8 cellular contexts compared by ENCODE assay signal in genomic region chr12:25436206-25436912, GRCh38.
DNase-seq lines count a peak whose midpoint lies in the region; ATAC-seq, FAIRE-seq and TF ChIP-seq lines count a peak whose summit lies in the region.

No MANE protein-coding gene starts in this region.

- no peak overlapping the region for H3K27ac ChIP-seq in AG04450 (ENCODE audit: low read depth, low read length)

- CTCF ChIA-PET in AG04450 (lab: Charles Lee) = interaction anchor here (0.6 to 2.7 kb wide), 59 partner anchors 10 to 683 kb away, joined by 3 to 20 read pairs (median 4); no protein-coding TSS in a partner anchor

- H3K27ac Mint-ChIP-seq in activated T-cell treated with anti-CD3 and anti-CD28 coated beads, Interleukin-2, amount 50 U/mL, for 24 hours = no peak overlapping the region
- peak overlapping the region; percentile 9 for H3K27ac Mint-ChIP-seq in osteocyte (ENCODE audit: unreplicated experiment)

- POLR2A ChIA-PET in AG04450 (lab: Yijun Ruan, JAX) = interaction anchor here (1.4 kb wide), 1 partner anchor 522 kb away, joined by 6 read pairs; the partner anchor contains the start of gene RASSF8

- no peaks in the 10 kb centered on the region for H3K27me3 ChIP-seq in AG04450 (ENCODE audit: control insufficient read depth, insufficient read depth, low read length)

- DNase-seq in AG04450 (ENCODE audit: low read depth, low spot score) (peak; percentile 67), NCI-H345 (lab: John Stamatoyannopoulos, UW) (peak; percentile 47), frontal cortex (ENCODE audit: low spot score in 2 of 2) (peak; percentile 17 to 48), osteocyte (ENCODE audit: extremely low spot score, unreplicated experiment) (no peak)
- peak; percentile 37 for DNase-seq in activated T-cell treated with anti-CD3 and anti-CD28 coated beads, Interleukin-2, amount 50 U/mL, for 24 hours

- TF ChIP-seq CTCF in AG04450 (IDR thresholded peaks at IDR 0.05; ENCODE audit: low read depth, low read length) = peak; percentile 88
- TF ChIP-seq CTCF in osteocyte (IDR thresholded peaks at IDR 0.05) = peak; percentile 89

- FAIRE-seq in frontal cortex (lab: Jason Lieb, UNC) = peak; percentile 94

- no peaks in the 10 kb centered on the region for H3K9me3 Mint-ChIP-seq in activated T-cell treated with anti-CD3 and anti-CD28 coated beads, Interleukin-2, amount 50 U/mL, for 24 hours
- H3K9me3 Mint-ChIP-seq in osteocyte (ENCODE audit: unreplicated experiment) = no peaks in the 10 kb centered on the region

- peak; percentile 81 for ATAC-seq in HG02885 (IDR thresholded peaks at IDR 0.05; ENCODE audit: poor library complexity, unreplicated experiment)
- ATAC-seq in HG03469 (IDR thresholded peaks at IDR 0.05; ENCODE audit: unreplicated experiment) = no peak

- no peaks in the 10 kb centered on the region for H3K27me3 Mint-ChIP-seq in activated T-cell treated with anti-CD3 and anti-CD28 coated beads, Interleukin-2, amount 50 U/mL, for 24 hours
- no peaks in the 10 kb centered on the region for H3K27me3 Mint-ChIP-seq in osteocyte (ENCODE audit: unreplicated experiment)

- no peak overlapping the region for H3K4me3 Mint-ChIP-seq in activated T-cell treated with anti-CD3 and anti-CD28 coated beads, Interleukin-2, amount 50 U/mL, for 24 hours
- peak overlapping the region; percentile 5 for H3K4me3 Mint-ChIP-seq in osteocyte (ENCODE audit: unreplicated experiment)

- peak overlapping the region; percentile 32 for H3K4me3 ChIP-seq in AG04450 (ENCODE audit: low read depth, low read length)
- H3K4me3 ChIP-seq in GM08714 (ENCODE audit: low read length) = peak overlapping the region; percentile 38; the same call in 1 of the 2 replicates

- H3K36me3 Mint-ChIP-seq in activated T-cell treated with anti-CD3 and anti-CD28 coated beads, Interleukin-2, amount 50 U/mL, for 24 hours (ENCODE audit: low read depth) = no peaks in the 10 kb centered on the region
- no peaks in the 10 kb centered on the region for H3K36me3 Mint-ChIP-seq in osteocyte (ENCODE audit: unreplicated experiment)

- peaks cover 4% of the 10 kb centered on the region for H3K4me1 Mint-ChIP-seq in activated T-cell treated with anti-CD3 and anti-CD28 coated beads, Interleukin-2, amount 50 U/mL, for 24 hours (ENCODE audit: low read depth)
- H3K4me1 Mint-ChIP-seq in osteocyte (ENCODE audit: unreplicated experiment) = peaks cover 27% of the 10 kb centered on the region

- H3K9me3 ChIP-seq in AG04450 (ENCODE audit: control insufficient read depth, insufficient read depth, low read length) = no peaks in the 10 kb centered on the region
